11 cellular contexts compared by ENCODE assay signal in the genomic region with DNA sequence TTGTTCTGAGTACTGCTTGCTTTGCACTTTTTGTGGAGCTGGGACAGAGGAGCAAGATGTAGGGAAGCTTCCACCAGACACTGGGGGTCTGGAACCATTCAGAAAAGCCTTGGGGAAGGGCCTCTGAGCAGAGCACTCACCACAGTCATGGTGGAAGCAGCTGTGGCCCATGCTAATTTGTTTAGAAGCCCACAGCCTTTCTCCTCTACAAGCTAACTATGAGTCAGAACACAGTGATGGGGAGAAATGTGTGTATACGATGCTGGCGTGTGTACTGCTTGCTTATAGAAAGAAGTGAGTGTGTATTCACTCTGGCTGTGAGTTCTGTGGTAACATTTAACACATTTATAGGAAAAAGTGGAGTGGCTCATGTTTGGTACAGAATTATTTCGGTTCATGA.
A peak's percentile ranks its signal among the peaks of the same experiment; 100 is the strongest.
DNase-seq lines count a peak whose midpoint lies in the region; ATAC-seq, FAIRE-seq and TF ChIP-seq lines count a peak whose summit lies in the region.
"Had no signal": no experiment of that assay in that cellular context is flagged by ENCODE, and none has a peak within 500 bp of the region (broad histone marks: within the 10 kb centered on the region; RNA-seq: fewer than 3 reads in every experiment).

No MANE protein-coding gene starts in this region.

- no peak for DNase-seq in GM18507 (ENCODE audit: extremely low spot score, insufficient read length, low read depth)
- DNase-seq in stimulated activated CD4-positive, alpha-beta T cell treated with anti-CD3 and anti-CD28 coated beads, Interleukin-4, amount 100 ng/mL, for 4 hours: no peak
- DNase-seq in NCI-H510A (lab: John Stamatoyannopoulos, UW): no peak
- DNase-seq in GM12891 (ENCODE audit: insufficient read length, low spot score): no peak
- DNase-seq: activated naive CD4-positive, alpha-beta T cell treated with Interleukin-2 at 50 U/mL for 16 hours; mammary epithelial cell; natural killer cell had no signal

- peak; percentile 79 for FAIRE-seq in GM18507 (lab: Jason Lieb, UNC)
- FAIRE-seq in GM12891 (lab: Jason Lieb, UNC): no peak

- no peak for TF ChIP-seq POLR2A in GM12891 (IDR thresholded peaks at IDR 0.05; ENCODE audit: low read depth, low read length)

- ATAC-seq in GM19438 (IDR thresholded peaks at IDR 0.05; ENCODE audit: low read depth, unreplicated experiment) (peak; percentile 41), HG02840 (IDR thresholded peaks at IDR 0.05; ENCODE audit: low FRiP score, unreplicated experiment) (peak; percentile 57), HG03457 (IDR thresholded peaks at IDR 0.05; ENCODE audit: unreplicated experiment) (peak; percentile 39), GM19328 (IDR thresholded peaks at IDR 0.05; ENCODE audit: unreplicated experiment) (no peak)
- ATAC-seq: natural killer cell had no signal

TF ChIP-seq in GM12891, 5 proteins besides CTCF, POLR2A, EP300 and RAD21:
- TF ChIP-seq TAF1 (IDR thresholded peaks at IDR 0.05; ENCODE audit: low read depth, low read length) (no peak), POLR2AphosphoS5 (IDR thresholded peaks at IDR 0.05; ENCODE audit: low read depth, low read length) (no peak), SPI1 (IDR thresholded peaks at IDR 0.05; ENCODE audit: low read depth, low read length) (no peak), PAX5 (IDR thresholded peaks at IDR 0.05; ENCODE audit: insufficient read depth, low read length, severe bottlenecking) (no peak), POU2F2 (IDR thresholded peaks at IDR 0.05; ENCODE audit: low read depth, low read length) (no peak)
